1 cellular context compared by ENCODE assay signal in the genomic region with DNA sequence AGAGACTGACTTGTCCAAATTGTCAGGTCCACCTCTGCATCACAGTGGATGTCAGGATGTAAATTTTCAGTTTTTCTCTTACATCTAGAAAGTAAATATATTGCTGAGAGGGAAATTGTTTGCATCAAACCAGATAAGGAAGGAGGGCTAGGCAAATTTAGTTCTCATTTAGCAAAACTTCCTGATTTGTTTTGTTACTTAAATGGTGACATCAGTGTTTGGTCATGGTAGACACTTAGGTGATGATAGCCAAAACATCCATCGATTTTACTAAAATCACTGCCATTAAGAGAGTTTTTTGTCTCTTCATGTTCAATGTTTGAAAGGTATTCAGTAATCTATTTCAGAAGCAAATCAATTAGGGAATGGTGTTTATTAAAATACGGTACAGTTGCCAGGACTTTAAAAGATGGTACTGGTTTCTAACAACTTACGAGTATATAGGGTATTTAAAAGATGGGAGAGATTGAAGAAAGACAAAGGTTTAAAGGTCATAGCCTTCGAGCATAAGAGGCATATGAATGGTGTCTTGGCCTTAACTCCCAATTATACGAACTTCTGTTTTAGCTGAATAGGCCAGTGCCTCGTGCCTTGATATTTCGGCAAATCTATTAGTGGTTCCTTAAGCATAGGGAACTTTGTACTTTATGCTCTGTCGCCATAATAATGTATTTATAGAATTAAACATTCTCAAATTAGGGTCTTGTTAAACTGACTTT.
TF ChIP-seq lines count a peak whose summit lies in the region.

No MANE protein-coding gene starts in this region.

TF ChIP-seq in endothelial cell of umbilical vein, 7 proteins besides CTCF, POLR2A, EP300 and RAD21 (continued from another document):
- TF ChIP-seq EZH2 (IDR thresholded peaks at IDR 0.05; ENCODE audit: borderline replicate concordance, low read depth, low read length, severe bottlenecking): no peak
- no peak for TF ChIP-seq JUN (IDR thresholded peaks at IDR 0.05; ENCODE audit: borderline replicate concordance, insufficient read depth, insufficient read length, low read depth)
- TF ChIP-seq MYC (IDR thresholded peaks at IDR 0.05; ENCODE audit: low read depth, low read length): no peak
- TF ChIP-seq, protein P1, sequence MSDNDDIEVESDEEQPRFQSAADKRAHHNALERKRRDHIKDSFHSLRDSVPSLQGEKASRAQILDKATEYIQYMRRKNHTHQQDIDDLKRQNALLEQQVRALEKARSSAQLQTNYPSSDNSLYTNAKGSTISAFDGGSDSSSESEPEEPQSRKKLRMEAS (IDR thresholded peaks at IDR 0.05; ENCODE audit: insufficient read depth, insufficient read length): no peak
- no peak for TF ChIP-seq GATA2 (IDR thresholded peaks at IDR 0.05; ENCODE audit: insufficient read depth, insufficient read length, low read depth, low read length)
